Comparison of ENCODE assay signal across 23 cellular contexts in the genomic region with DNA sequence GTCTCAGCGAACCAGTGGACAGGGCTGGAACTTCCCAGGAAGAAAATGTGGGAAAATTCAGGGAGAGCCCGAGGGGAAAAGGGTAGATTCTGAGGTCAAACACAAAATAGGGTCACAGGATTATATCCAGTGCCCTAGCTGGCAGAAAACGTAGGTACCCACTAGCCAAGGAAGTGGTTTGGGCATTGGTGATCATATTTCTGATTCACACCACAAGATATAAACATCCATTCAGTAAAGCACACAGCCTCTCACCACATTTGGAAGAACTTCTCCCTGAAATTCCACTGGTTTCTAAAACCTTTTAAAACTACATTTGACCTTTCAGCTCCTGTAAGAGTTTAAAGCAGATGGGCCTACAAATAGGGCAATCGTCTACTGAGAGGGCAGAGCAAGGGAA.
"Had no signal": no experiment of that assay in that cellular context is flagged by ENCODE, and none has a peak within 500 bp of the region (broad histone marks: within the 10 kb centered on the region; RNA-seq: fewer than 3 reads in every experiment).

No MANE protein-coding gene starts in this region.

- H3K4me1 ChIP-seq: lower lobe of right lung, right lobe of liver, testis, uterus had no signal

- H3K27me3 ChIP-seq: esophagus muscularis mucosa, right lobe of liver, testis, uterus had no signal

- FAIRE-seq: colon, endothelial cell of umbilical vein, small intestine had no signal

- H3K36me3 ChIP-seq: esophagus muscularis mucosa, lower lobe of right lung, right lobe of liver, uterus had no signal

- H3K9me3 ChIP-seq: esophagus muscularis mucosa, lower lobe of right lung, mucosa of descending colon, right lobe of liver, testis, uterus had no signal

- H3K27ac ChIP-seq: esophagus muscularis mucosa, lower lobe of right lung, right lobe of liver, testis, uterus had no signal

- H3K4me3 ChIP-seq: esophagus muscularis mucosa, lower lobe of right lung, mucosa of descending colon, right lobe of liver, testis, uterus had no signal

- ATAC-seq: effector memory CD8-positive, alpha-beta T cell; left lobe of liver; lower lobe of right lung; mucosa of descending colon; right lobe of liver; WTC11 had no signal

- DNase-seq: activated gamma-delta T cell treated with Interleukin-2 at 50 U/mL for 16 hours; activated T-cell treated with anti-CD3 and anti-CD28 coated beads, Interleukin-2, amount 50 U/mL, for 1 hour; anterior cingulate cortex; effector memory CD8-positive, alpha-beta T cell; lower lobe of right lung; mesendoderm; mucosa of descending colon; naive B cell; nucleus accumbens; right lobe of liver; small intestine; stimulated activated CD4-positive, alpha-beta T cell treated with anti-CD3 and anti-CD28 coated beads, Interleukin-15, amount 100 ng/mL, for 24 hours; stimulated activated CD4-positive, alpha-beta T cell treated with anti-CD3 and anti-CD28 coated beads, Interleukin-2, amount 100 ng/mL, for 48 hours; stimulated activated CD8-positive, alpha-beta memory T cell treated with anti-CD3 and anti-CD28 coated beads, Interleukin-4, amount 100 ng/mL, for 48 hours; stimulated activated naive CD4-positive, alpha-beta T cell; T1000; testis; uterus had no signal
